In genomic region chr6:129749749-129750120, GRCh38 we compare ENCODE assay signal across 9 cellular contexts. TPM values are rescaled to one million over a fixed set of nuclear protein-coding genes. Genes with fewer than 3 reads are reported as not detected.
DNase-seq lines count a peak whose midpoint lies in the region; ATAC-seq and TF ChIP-seq lines count a peak whose summit lies in the region.
"Had no signal": no experiment of that assay in that cellular context is flagged by ENCODE, and none has a peak within 500 bp of the region (broad histone marks: within the 10 kb centered on the region; RNA-seq: fewer than 3 reads in every experiment).

No MANE protein-coding gene starts in this region.

- peaks cover 3% of the 10 kb centered on the region for H3K36me3 Mint-ChIP-seq in activated naive CD8-positive, alpha-beta T cell treated with anti-CD3 and anti-CD28 coated beads, Interleukin-2, amount 10 ng/mL, durations not matched to agents 7 days and 5 days
- H3K36me3 Mint-ChIP-seq: brain had no signal

- TF ChIP-seq POLR2A in GM19099 (IDR thresholded peaks at IDR 0.05; ENCODE audit: extremely low read depth, insufficient read length, low read depth): peak; percentile 26

- H2BK5ac ChIP-seq in neuronal stem cell (ENCODE audit: low read length): no peak overlapping the region

- no peak overlapping the region for H3K4me2 ChIP-seq in neuronal stem cell (ENCODE audit: insufficient read depth, low read length, poor library complexity, severe bottlenecking)

- peak overlapping the region; percentile 85 for H3K4me3 Mint-ChIP-seq in activated naive CD8-positive, alpha-beta T cell treated with anti-CD3 and anti-CD28 coated beads, Interleukin-2, amount 10 ng/mL, durations not matched to agents 7 days and 5 days
- H3K4me3 Mint-ChIP-seq: brain had no signal

- no peak overlapping the region for H2AK5ac ChIP-seq in neuronal stem cell (ENCODE audit: low read depth, low read length)

- H2AFZ ChIP-seq in neuronal stem cell (ENCODE audit: low read length): no peak overlapping the region

- H3K9me3 ChIP-seq in mucosa of descending colon (no peaks in the 10 kb centered on the region), neuronal stem cell (replicated peaks in 1 of 2; ENCODE audit: control insufficient read depth in 2 of 2, insufficient read depth in 1 of 2, low read depth in 1 of 2, low read length in 2 of 2) (no peaks in the 10 kb centered on the region)

- WGBS in neuronal stem cell (ENCODE audit: extremely low coverage in 2 of 2, insufficient read length in 2 of 2, insufficient replicate concordance in 1 of 2), 2 donors: no CpG with 5 or more reads among the region's 4 CpGs

- peaks cover 1% of the 10 kb centered on the region for H3K9me3 Mint-ChIP-seq in activated naive CD8-positive, alpha-beta T cell treated with anti-CD3 and anti-CD28 coated beads, Interleukin-2, amount 10 ng/mL, durations not matched to agents 7 days and 5 days

- no peak overlapping the region for H3K27ac ChIP-seq in neuronal stem cell (replicated peaks; ENCODE audit: low read length)

- ATAC-seq in activated naive CD8-positive, alpha-beta T cell treated with anti-CD3 and anti-CD28 coated beads, Interleukin-2, amount 10 ng/mL, durations not matched to agents 7 days and 5 days (ENCODE audit: low read depth): peak; percentile 50
- ATAC-seq in mucosa of descending colon: peak; percentile 75

- H3K4me3 ChIP-seq in Jurkat, Clone E6-1 (ENCODE audit: low read length): no peak overlapping the region
- H3K4me3 ChIP-seq in mucosa of descending colon: no peak overlapping the region
- H3K4me3 ChIP-seq in neuronal stem cell (ENCODE audit: low read length in 2 of 2): no peak overlapping the region

- no peak overlapping the region for H3K18ac ChIP-seq in neuronal stem cell (ENCODE audit: low read length)

- peak overlapping the region; percentile 97 for H3K27ac Mint-ChIP-seq in activated naive CD8-positive, alpha-beta T cell treated with anti-CD3 and anti-CD28 coated beads, Interleukin-2, amount 10 ng/mL, durations not matched to agents 7 days and 5 days

- TF ChIP-seq CTCF in mucosa of descending colon (IDR thresholded peaks at IDR 0.05): no peak

- no peaks in the 10 kb centered on the region for H3K27me3 Mint-ChIP-seq in activated naive CD8-positive, alpha-beta T cell treated with anti-CD3 and anti-CD28 coated beads, Interleukin-2, amount 10 ng/mL, durations not matched to agents 7 days and 5 days
- H3K27me3 Mint-ChIP-seq: brain had no signal

- no peaks in the 10 kb centered on the region for H3K79me1 ChIP-seq in neuronal stem cell (ENCODE audit: low read depth, low read length)

- H3K4me1 Mint-ChIP-seq in activated naive CD8-positive, alpha-beta T cell treated with anti-CD3 and anti-CD28 coated beads, Interleukin-2, amount 10 ng/mL, durations not matched to agents 7 days and 5 days: peaks cover 47% of the 10 kb centered on the region

- H3K4ac ChIP-seq in neuronal stem cell (ENCODE audit: low read length): no peak overlapping the region

- H3K4me1 ChIP-seq in mucosa of descending colon (ENCODE audit: low read depth) (peaks cover 3% of the 10 kb centered on the region), neuronal stem cell (ENCODE audit: control insufficient read depth in 2 of 2, insufficient read depth in 1 of 2, low read depth in 1 of 2, low read length in 2 of 2) (peaks cover under 1% of the 10 kb centered on the region in 2 donors)

- DNase-seq in A172 (ENCODE audit: low spot score) (peak; percentile 84), mucosa of descending colon (peak in 1 of 3 donors; percentile 26), NCI-H187 treated with DMSO at 0.1 percent for 48 hours (lab: John Stamatoyannopoulos, UW) (no peak), neuronal stem cell (ENCODE audit: low spot score) (no peak)
- peak; percentile 84 for DNase-seq in Jurkat, Clone E6-1 (ENCODE audit: low read depth, low spot score)
- no peak for DNase-seq in activated naive CD8-positive, alpha-beta T cell treated with anti-CD3 and anti-CD28 coated beads, Interleukin-2, amount 10 ng/mL, durations not matched to agents 7 days and 5 days
- DNase-seq in effector CD8-positive, alpha-beta T cell (lab: John Stamatoyannopoulos, UW): no peak

- H3K23ac ChIP-seq in neuronal stem cell (ENCODE audit: low read depth, low read length, poor library complexity): no peak overlapping the region

- H2BK12ac ChIP-seq in neuronal stem cell (ENCODE audit: low read length): no peak overlapping the region

- intact Hi-C loops in mucosa of descending colon (cut with DNase I, micrococcal nuclease): no loop called here

- no peak overlapping the region for H4K8ac ChIP-seq in neuronal stem cell (ENCODE audit: low read depth, low read length)

- H3K14ac ChIP-seq in neuronal stem cell (ENCODE audit: low read length): no peak overlapping the region

- POLR2A ChIA-PET in activated naive CD8-positive, alpha-beta T cell treated with anti-CD3 and anti-CD28 coated beads, Interleukin-2, amount 10 ng/mL, durations not matched to agents 7 days and 5 days (lab: Charles Lee): interaction anchor here (1.0 to 1.4 kb wide), 6 partner anchors 18 to 271 kb away, joined by 3 to 5 read pairs (median 3); no protein-coding TSS in a partner anchor

- H3K36me3 ChIP-seq in mucosa of descending colon (ENCODE audit: low read depth) (no peaks in the 10 kb centered on the region), neuronal stem cell (replicated peaks in 1 of 2; ENCODE audit: control insufficient read depth in 2 of 2, insufficient read depth in 2 of 2, low read length in 2 of 2) (no peaks in the 10 kb centered on the region)

- H2BK120ac ChIP-seq in neuronal stem cell (ENCODE audit: low read depth, low read length): no peak overlapping the region

- no peaks in the 10 kb centered on the region for H3K27me3 ChIP-seq in neuronal stem cell (ENCODE audit: control insufficient read depth in 3 of 3, insufficient read depth in 3 of 3, low read depth in 1 of 3, low read length in 3 of 3)

- H4K91ac ChIP-seq in neuronal stem cell (ENCODE audit: low read depth, low read length, poor library complexity): no peak overlapping the region

- H3K9ac ChIP-seq in neuronal stem cell (ENCODE audit: low read depth, low read length, poor library complexity): no peak overlapping the region

- no peak overlapping the region for H2BK15ac ChIP-seq in neuronal stem cell (ENCODE audit: low read length)

RNA-seq across cellular contexts. Expression of gene ARHGAP18, which starts 39.8 kb away (rescaled TPM):
- 112 and 140 TPM in 2 replicates for total RNA-seq in A172 (2014; rRNA removed; shearing (Covaris generic))
- not detected for polyA plus RNA-seq in Jurkat, Clone E6-1 (2012; ENCODE audit: insufficient read depth, insufficient read length)
- total RNA-seq in activated naive CD8-positive, alpha-beta T cell treated with anti-CD3 and anti-CD28 coated beads, Interleukin-2, amount 10 ng/mL, durations not matched to agents 7 days and 5 days: 10 to 100 TPM; 12.1 to 12.7 TPM
- total RNA-seq in mucosa of descending colon: 10 to 100 TPM; 17.6 to 24.3 (median 20.1) TPM
- 3.1 TPM for polyA plus RNA-seq in neuronal stem cell (2013, experiment 1 of 2)
- polyA plus RNA-seq in neuronal stem cell (2013, experiment 2 of 2): 3.2 TPM

Comparison
In these comparisons a context has a peak if more than half of its experiments do, and no peak if none do; other contexts are left out.
1. DNase-seq: peak in A172 (single experiment) and Jurkat, Clone E6-1 (single experiment); none in activated naive CD8-positive, alpha-beta T cell treated with anti-CD3 and anti-CD28 coated beads, Interleukin-2, amount 10 ng/mL, durations not matched to agents 7 days and 5 days (single experiment), NCI-H187 treated with DMSO at 0.1 percent for 48 hours (single experiment), neuronal stem cell (single experiment) and effector CD8-positive, alpha-beta T cell (single experiment).